Comparison of ENCODE assay signal across 1 cellular context in genomic region chr9:113772121-113772885, GRCh38.
TF ChIP-seq lines count a peak whose summit lies in the region.

No MANE protein-coding gene starts in this region.

TF ChIP-seq in GM23338, 12 proteins besides CTCF, POLR2A, EP300 and RAD21 (continued from another document):
- TF ChIP-seq REST (IDR thresholded peaks at IDR 0.05; ENCODE audit: unreplicated experiment) (no peak), CREB1 (CRISPR knock-in tag; IDR thresholded peaks at IDR 0.05; ENCODE audit: low read depth) (no peak), ETS1 (IDR thresholded peaks at IDR 0.05) (no peak), POLR2AphosphoS5 (IDR thresholded peaks at IDR 0.05; ENCODE audit: low read depth) (no peak), JUNB (IDR thresholded peaks at IDR 0.05; ENCODE audit: unreplicated experiment) (no peak), ZNF331 (CRISPR knock-in tag; IDR thresholded peaks at IDR 0.05; ENCODE audit: low read depth) (no peak), EZH2 (IDR thresholded peaks at IDR 0.05; ENCODE audit: low read depth, unreplicated experiment) (no peak)
